In genomic region chr3:54670269-54671000, GRCh38 we compare ENCODE assay signal across 19 cellular contexts.
DNase-seq lines count a peak whose midpoint lies in the region; FAIRE-seq and TF ChIP-seq lines count a peak whose summit lies in the region.
"Had no signal": no experiment of that assay in that cellular context is flagged by ENCODE, and none has a peak within 500 bp of the region (broad histone marks: within the 10 kb centered on the region; RNA-seq: fewer than 3 reads in every experiment).

No MANE protein-coding gene starts in this region.

- 0 out of 2 replicates have a peak overlapping the region, but pooled peaks have one; percentile 37 for H2BK15ac ChIP-seq in H1 (ENCODE audit: low read length)

- H2BK20ac ChIP-seq in H1 (ENCODE audit: low read length), result peak overlapping the region; percentile 95; the same call in 1 of the 2 replicates

- H3K36me3 ChIP-seq in H1 (ENCODE audit: control insufficient read depth in 2 of 4, insufficient read depth in 4 of 4, low read length in 3 of 4) (no peaks in the 10 kb centered on the region), mucosa of rectum (ENCODE audit: control insufficient read depth in 2 of 2, insufficient read depth in 2 of 2, low read length in 2 of 2) (no peaks in the 10 kb centered on the region), breast epithelium (no peaks in the 10 kb centered on the region)
- H3K36me3 ChIP-seq: left ventricle myocardium inferior had no signal

- H4K5ac ChIP-seq in H1 (ENCODE audit: insufficient read length, low read depth, low read length), result no peak overlapping the region

- H3K9ac ChIP-seq in H1 (replicated peaks in 1 of 4; ENCODE audit: extremely low read depth in 1 of 4, low read depth in 3 of 4, low read length in 3 of 4), result no peak overlapping the region
- H3K9ac ChIP-seq in mucosa of rectum (ENCODE audit: low read depth in 1 of 2, low read length in 2 of 2), result no peak overlapping the region

- no peak overlapping the region for H2AFZ ChIP-seq in H1 (ENCODE audit: low read length)

- H3K23ac ChIP-seq in H1 (ENCODE audit: insufficient read length), result no peak overlapping the region

- WGBS in H1 (ENCODE audit: extremely low coverage in 1 of 2, insufficient coverage in 1 of 2, insufficient read length in 1 of 2, insufficient replicate concordance in 2 of 2, low coverage in 1 of 2, low lambda C conversion rate in 2 of 2, missing lambda C conversion rate in 1 of 2), 2 experiments, result 42% methylated on average over 8 of the region's 8 CpGs; no CpG with 5 or more reads in 1 of the 2 experiments

- H3K4me1 ChIP-seq in H1 (replicated peaks in 1 of 4; ENCODE audit: control insufficient read depth in 3 of 4, insufficient read depth in 4 of 4, low read length in 3 of 4), result peaks cover 3 to 23% (median 13%) of the 10 kb centered on the region in 4 experiments; a peak in 6 of 7 replicates
- H3K4me1 ChIP-seq in mucosa of rectum (ENCODE audit: control insufficient read depth in 2 of 2, insufficient read depth in 2 of 2, low read length in 2 of 2), result peaks cover 6 to 7% of the 10 kb centered on the region in 2 donors
- H3K4me1 ChIP-seq in breast epithelium, result no peaks in the 10 kb centered on the region

- H3K18ac ChIP-seq in H1 (ENCODE audit: extremely low read depth, low read length), result peak overlapping the region; percentile 40

- H2BK120ac ChIP-seq in H1 (replicated peaks; ENCODE audit: low read depth, low read length), result peak overlapping the region; percentile 85

- FAIRE-seq in H1 (lab: Jason Lieb, UNC), result peak; percentile 88
- FAIRE-seq: endothelial cell of umbilical vein had no signal

- H3K27ac ChIP-seq in H1 (ENCODE audit: low read depth, low read length), result no peak overlapping the region
- H3K27ac ChIP-seq in mucosa of rectum (ENCODE audit: low read depth in 2 of 2, low read length in 2 of 2), result no peak overlapping the region
- no peak overlapping the region for H3K27ac ChIP-seq in breast epithelium
- H3K27ac ChIP-seq: left ventricle myocardium inferior had no signal

- H2BK12ac ChIP-seq in H1 (ENCODE audit: low read depth, low read length), result 0 out of 2 replicates have a peak overlapping the region, but pooled peaks have one; percentile 64

- H3K4ac ChIP-seq in H1 (replicated peaks; ENCODE audit: insufficient read length, low read depth, low read length), result no peak overlapping the region

- H3K14ac ChIP-seq in H1 (ENCODE audit: insufficient read length), result no peak overlapping the region

- H4K91ac ChIP-seq in H1 (replicated peaks; ENCODE audit: insufficient read length, low read length), result peak overlapping the region; percentile 63

- peak in 1 of 3 experiments; percentile 31; a peak in 1 of 4 replicates for TF ChIP-seq CTCF in H1 (IDR thresholded peaks at IDR 0.05; ENCODE audit: control extremely low read depth in 1 of 3, insufficient read depth in 1 of 3, low read depth in 1 of 3, low read length in 3 of 3)
- TF ChIP-seq CTCF in breast epithelium (IDR thresholded peaks at IDR 0.05), result no peak

- H2AK5ac ChIP-seq in H1 (ENCODE audit: low read depth, low read length), result peak overlapping the region; percentile 41; the same call in 1 of the 2 replicates

- peak; percentile 27 to 32; a peak in 3 of 4 replicates for TF ChIP-seq RAD21 in H1 (IDR thresholded peaks at IDR 0.05 in 1 of 2, conservative IDR thresholded peaks at IDR 0.05 in 1 of 2; ENCODE audit: low read depth in 2 of 2, low read length in 2 of 2)

- H3K23me2 ChIP-seq in H1 (ENCODE audit: low read depth, low read length), result no peaks in the 10 kb centered on the region; the same call in 1 of the 2 replicates

- H3K27me3 ChIP-seq in H1 (replicated peaks in 1 of 4; ENCODE audit: control insufficient read depth in 3 of 4, extremely low read depth in 1 of 4, insufficient read depth in 3 of 4, low read length in 3 of 4), result no peaks in the 10 kb centered on the region
- no peaks in the 10 kb centered on the region for H3K27me3 ChIP-seq in mucosa of rectum (ENCODE audit: control insufficient read depth in 2 of 2, insufficient read depth in 2 of 2, low read length in 2 of 2)
- H3K27me3 ChIP-seq in breast epithelium, result no peaks in the 10 kb centered on the region

- H3K79me1 ChIP-seq in H1 (ENCODE audit: low read depth, low read length), result no peaks in the 10 kb centered on the region; the same call in 1 of the 2 replicates

- in situ Hi-C loops in G401 (cut with HindIII; ENCODE audit: low sequenced_read_pairs), result no loop called here

- CTCF ChIA-PET in H1 (lab: Charles Lee; ENCODE audit: partially characterized antibody), result interaction anchor here (0.7 to 2.1 kb wide), 6 partner anchors 11 to 735 kb away, joined by 3 to 6 read pairs (median 3); no protein-coding TSS in a partner anchor

- peaks cover 2 to 6% of the 10 kb centered on the region in 2 experiments; a peak in 1 of 4 replicates for H3K79me2 ChIP-seq in H1 (ENCODE audit: control insufficient read depth in 1 of 2, insufficient read depth in 2 of 2, low read length in 2 of 2)

- H3K9me3 ChIP-seq in H1 (ENCODE audit: insufficient read depth in 2 of 2, low read depth in 1 of 2, low read length in 1 of 2), result no peaks in the 10 kb centered on the region
- H3K9me3 ChIP-seq in mucosa of rectum (ENCODE audit: control insufficient read depth in 2 of 2, low read length in 2 of 2), result no peaks in the 10 kb centered on the region
- no peaks in the 10 kb centered on the region for H3K9me3 ChIP-seq in breast epithelium
- H3K9me3 ChIP-seq: left ventricle myocardium inferior had no signal

- H2BK5ac ChIP-seq in H1 (ENCODE audit: low read depth, low read length), result peak overlapping the region; percentile 63; the same call in 1 of the 2 replicates

- H3K56ac ChIP-seq in H1 (replicated peaks; ENCODE audit: insufficient read length, low read depth, low read length), result no peak overlapping the region

- TF ChIP-seq POLR2A in H1 (IDR thresholded peaks at IDR 0.05; ENCODE audit: control extremely low read depth in 1 of 2, low read depth in 2 of 2, low read length in 2 of 2) (no peak), breast epithelium (IDR thresholded peaks at IDR 0.05) (no peak)

- no peak for TF ChIP-seq EP300 in H1 (IDR thresholded peaks at IDR 0.05; ENCODE audit: borderline replicate concordance in 1 of 2, low read depth in 2 of 2, low read length in 2 of 2)

- intact Hi-C loops in breast epithelium (cut with DNase I; ENCODE audit: low total_unique reads), result no loop called here

- peak; percentile 80 for DNase-seq in G401 (ENCODE audit: low spot score)
- peak; percentile 17 for DNase-seq in NCI-H2171 (lab: John Stamatoyannopoulos, UW)
- DNase-seq in H1 (ENCODE audit: low read depth in 1 of 2, low spot score in 2 of 2), result peak in 1 of 2 experiments; percentile 54
- no peak for DNase-seq in breast epithelium (ENCODE audit: low spot score in 2 of 2)
- no peak for DNase-seq in AG20443 (ENCODE audit: low spot score)
- no peak for DNase-seq in stimulated activated CD4-positive, alpha-beta T cell treated with anti-CD3 and anti-CD28 coated beads, Interleukin-4, amount 100 ng/mL, for 1 hour
- DNase-seq in NCI-H510A treated with DMSO at 0.1 percent for 48 hours (lab: John Stamatoyannopoulos, UW), result no peak
- DNase-seq: activated naive CD4-positive, alpha-beta T cell treated with anti-CD3 and anti-CD28 coated beads, Interleukin-2, amount 10 ng/mL, durations not matched to agents 7 days and 5 days; activated T-cell treated with anti-CD3 and anti-CD28 coated beads for 4 hours; cortex of kidney; foreskin melanocyte; HCEC 1CT; left ventricle myocardium inferior; NCI-H1092; NCI-H345; stimulated activated CD4-positive, alpha-beta T cell treated with anti-CD3 and anti-CD28 coated beads, Interleukin-2, amount 100 ng/mL, for 24 hours; SW 1271 had no signal

- H3K4me3 ChIP-seq in H1 (ENCODE audit: extremely low read depth in 1 of 4, insufficient read depth in 2 of 4, low read depth in 3 of 4, low read length in 4 of 4), result peak overlapping the region in 1 of 4 experiments; percentile 16; a peak in 1 of 8 replicates
- H3K4me3 ChIP-seq in mucosa of rectum (ENCODE audit: low read length in 2 of 2), result peak overlapping the region; percentile 6 to 9
- no peak overlapping the region for H3K4me3 ChIP-seq in breast epithelium
- H3K4me3 ChIP-seq: left ventricle myocardium inferior had no signal

- H3K4me2 ChIP-seq in H1 (ENCODE audit: insufficient read depth in 1 of 2, low read depth in 2 of 2, low read length in 2 of 2), result peak overlapping the region; percentile 39 to 52

- no peaks in the 10 kb centered on the region for H4K20me1 ChIP-seq in H1 (replicated peaks in 1 of 2; ENCODE audit: control insufficient read depth in 1 of 2, insufficient read depth in 2 of 2, low read length in 2 of 2)

- POLR2A ChIA-PET in H1 (lab: Charles Lee; ENCODE audit: partially characterized antibody), result interaction anchor here (0.6 to 3.3 kb wide), 6 partner anchors 9 to 69 kb away, joined by 3 to 19 read pairs (median 4); no protein-coding TSS in a partner anchor

- H4K8ac ChIP-seq in H1 (ENCODE audit: extremely low read depth, insufficient read depth, low read length), result no peak overlapping the region

TF ChIP-seq in H1, 55 proteins besides CTCF, POLR2A, EP300 and RAD21:
- TF ChIP-seq SP4 (IDR thresholded peaks at IDR 0.05; ENCODE audit: low read length) (no peak), NANOG (IDR thresholded peaks at IDR 0.05; ENCODE audit: insufficient read depth, low read depth, low read length, poor library complexity, severe bottlenecking) (no peak), SIN3A (conservative IDR thresholded peaks at IDR 0.05 in 1 of 2, IDR thresholded peaks at IDR 0.05 in 1 of 2; ENCODE audit: low read depth in 1 of 2, low read length in 2 of 2) (no peak), BRCA1 (IDR thresholded peaks at IDR 0.05; ENCODE audit: low read depth, low read length) (no peak)

Comparison
In these comparisons a context has a peak if more than half of its experiments do, and no peak if none do; other contexts are left out.
1. DNase-seq: peak in G401 (single experiment) and NCI-H2171 (single experiment); none in breast epithelium (0 of 2), AG20443 (single experiment), stimulated activated CD4-positive, alpha-beta T cell treated with anti-CD3 and anti-CD28 coated beads, Interleukin-4, amount 100 ng/mL, for 1 hour (single experiment) and NCI-H510A treated with DMSO at 0.1 percent for 48 hours (single experiment).
2. H3K4me3 ChIP-seq: peak in mucosa of rectum (2 of 2); none in breast epithelium (0 of 3).